1 cellular context compared by ENCODE assay signal in the genomic region with DNA sequence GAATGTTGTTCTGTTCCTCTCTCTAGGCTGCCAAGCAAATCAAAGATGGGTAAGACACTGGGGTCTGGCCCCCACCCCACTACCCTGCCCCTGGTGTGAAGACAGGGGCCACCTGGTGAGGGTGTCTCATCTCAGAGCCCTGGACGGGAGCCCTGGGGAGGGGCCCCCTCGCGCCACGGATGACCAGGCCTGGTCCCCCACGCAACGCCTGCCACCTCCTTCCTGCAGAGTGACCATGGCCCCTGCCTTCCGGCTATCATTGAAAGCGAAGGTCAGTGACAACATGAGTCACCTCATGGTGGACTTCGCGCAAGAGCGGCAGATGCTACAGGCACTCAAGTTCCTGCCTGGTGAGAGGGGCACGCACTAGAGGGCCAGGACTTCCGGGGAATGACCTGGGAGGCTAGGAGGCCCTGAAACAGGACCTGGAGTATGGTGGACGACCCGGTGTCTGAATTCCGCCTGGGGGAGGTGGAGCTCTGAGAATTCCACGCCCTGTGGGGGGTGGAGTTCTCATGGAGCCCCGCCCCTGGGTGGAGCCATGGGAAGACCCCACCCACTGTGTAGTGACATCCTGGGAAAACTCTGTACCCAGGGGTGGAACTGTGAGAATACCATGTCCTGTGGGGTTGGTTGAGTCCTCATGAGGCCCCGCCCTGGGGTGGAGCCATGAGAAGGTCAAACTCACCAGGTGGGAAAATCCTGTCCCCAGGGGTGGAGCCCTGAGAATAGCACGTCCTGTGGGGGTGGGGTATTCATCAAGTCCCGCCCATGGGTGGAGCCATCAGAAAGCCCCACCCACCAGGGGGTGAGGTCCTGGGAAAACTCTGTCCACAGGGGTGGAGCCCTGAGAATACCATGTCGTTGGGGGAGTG.
TF ChIP-seq lines count a peak whose summit lies in the region.

No MANE protein-coding gene starts in this region.

TF ChIP-seq in K562, 482 proteins besides CTCF, POLR2A, EP300 and RAD21 (continued from another document and continues in another):
- TF ChIP-seq, protein P1, sequence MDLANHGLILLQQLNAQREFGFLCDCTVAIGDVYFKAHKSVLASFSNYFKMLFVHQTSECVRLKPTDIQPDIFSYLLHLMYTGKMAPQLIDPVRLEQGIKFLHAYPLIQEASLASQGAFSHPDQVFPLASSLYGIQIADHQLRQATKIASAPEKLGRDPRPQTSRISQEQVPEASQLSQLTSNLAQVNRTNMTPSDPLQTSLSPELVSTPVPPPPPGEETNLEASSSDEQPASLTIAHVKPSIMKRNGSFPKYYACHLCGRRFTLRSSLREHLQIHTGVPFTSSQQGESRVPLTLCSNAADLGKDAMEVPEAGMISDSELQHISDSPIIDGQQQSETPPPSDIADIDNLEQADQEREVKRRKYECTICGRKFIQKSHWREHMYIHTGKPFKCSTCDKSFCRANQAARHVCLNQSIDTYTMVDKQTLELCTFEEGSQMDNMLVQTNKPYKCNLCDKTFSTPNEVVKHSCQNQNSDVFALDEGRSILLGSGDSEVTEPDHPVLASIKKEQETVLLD (IDR thresholded peaks at IDR 0.05), result 0 out of 2 replicates have a peak, but pooled peaks have one; percentile 31
- TF ChIP-seq CHD1 (IDR thresholded peaks at IDR 0.05; ENCODE audit: low read length) (no peak), NFIC (IDR thresholded peaks at IDR 0.05) (0 out of 2 replicates have a peak, but pooled peaks have one; percentile 11), PHTF2 (CRISPR knock-in tag; IDR thresholded peaks at IDR 0.05) (no peak), TEAD2 (tag; IDR thresholded peaks at IDR 0.05) (no peak), GABPB1 (CRISPR knock-in tag; IDR thresholded peaks at IDR 0.05) (peak; percentile 26; the same call in 1 of the 2 replicates), ZBTB7A (IDR thresholded peaks at IDR 0.05; ENCODE audit: borderline replicate concordance, control insufficient read depth, low read depth, low read length) (peak; percentile 51; the same call in 1 of the 2 replicates), DPF2 (IDR thresholded peaks at IDR 0.05) (peak; percentile 75), POLR2AphosphoS5 (IDR thresholded peaks at IDR 0.05; ENCODE audit: control insufficient read depth, insufficient read depth, low read depth, low read length) (0 out of 2 replicates have a peak, but pooled peaks have one; percentile 42), POLR2AphosphoS2 (IDR thresholded peaks at IDR 0.05; ENCODE audit: low read length) (no peak), SOX6 (IDR thresholded peaks at IDR 0.05) (no peak), ZNF282 (CRISPR knock-in tag; IDR thresholded peaks at IDR 0.05) (no peak), CREM (IDR thresholded peaks at IDR 0.05; ENCODE audit: low read depth) (peak; percentile 49), PRMT5 (CRISPR knock-in tag; IDR thresholded peaks at IDR 0.05) (no peak), GABPA (tag; conservative IDR thresholded peaks at IDR 0.05; ENCODE audit: low read depth) (peak; percentile 65), ZBTB17 (CRISPR knock-in tag; IDR thresholded peaks at IDR 0.05) (no peak), LCOR (CRISPR knock-in tag; IDR thresholded peaks at IDR 0.05) (peak; percentile 71), SLC30A9 (CRISPR knock-in tag; IDR thresholded peaks at IDR 0.05) (no peak), SRSF3 (IDR thresholded peaks at IDR 0.05; ENCODE audit: insufficient read depth, low read length) (no peak), ARHGAP35 (IDR thresholded peaks at IDR 0.05; ENCODE audit: partially characterized antibody) (no peak), POLR3A (IDR thresholded peaks at IDR 0.05; ENCODE audit: borderline replicate concordance, extremely low read depth, insufficient read depth, insufficient read length) (no peak), BRD4 (IDR thresholded peaks at IDR 0.05) (no peak), CBX8 (IDR thresholded peaks at IDR 0.05; ENCODE audit: borderline replicate concordance, extremely low read depth, low read depth, low read length, poor library complexity, severe bottlenecking) (no peak), NFYB (IDR thresholded peaks at IDR 0.05; ENCODE audit: extremely low read depth, insufficient read length) (no peak), SRSF1 (IDR thresholded peaks at IDR 0.05; ENCODE audit: low read depth, low read length) (no peak), RFX7 (CRISPR knock-in tag; IDR thresholded peaks at IDR 0.05) (no peak), NFE2L1 (tag; IDR thresholded peaks at IDR 0.05; ENCODE audit: borderline replicate concordance, low read depth) (no peak), HDAC3 (IDR thresholded peaks at IDR 0.05; ENCODE audit: borderline replicate concordance, partially characterized antibody) (no peak), PML (IDR thresholded peaks at IDR 0.05; ENCODE audit: low read length) (peak; percentile 62; the same call in 1 of the 2 replicates), RBM15 (IDR thresholded peaks at IDR 0.05; ENCODE audit: insufficient read depth, low read length) (no peak), MYC (IDR thresholded peaks at IDR 0.05; ENCODE audit: low read depth, low read length) (peak; percentile 56; the same call in 1 of the 2 replicates), MYC (CRISPR knock-in tag; IDR thresholded peaks at IDR 0.05; ENCODE audit: borderline replicate concordance, low read depth) (no peak), NCOA6 (IDR thresholded peaks at IDR 0.05) (no peak), KDM5B (IDR thresholded peaks at IDR 0.05; ENCODE audit: insufficient replicate concordance, low read depth, low read length) (peak; percentile 82), PHF21A (IDR thresholded peaks at IDR 0.05; ENCODE audit: borderline replicate concordance, low read depth) (no peak), COPS2 (conservative IDR thresholded peaks at IDR 0.05) (no peak), SMAD2 (IDR thresholded peaks at IDR 0.05; ENCODE audit: low read depth, low read length) (no peak), ZSCAN29 (IDR thresholded peaks at IDR 0.05) (no peak), GTF2E2 (tag; IDR thresholded peaks at IDR 0.05) (no peak), HLTF (IDR thresholded peaks at IDR 0.05) (no peak), NR2C2 (CRISPR knock-in tag; IDR thresholded peaks at IDR 0.05) (0 out of 2 replicates have a peak, but pooled peaks have one; percentile 66), NR2C2 (tag; IDR thresholded peaks at IDR 0.05) (peak; percentile 72), SMARCA4 (IDR thresholded peaks at IDR 0.05) (0 out of 2 replicates have a peak, but pooled peaks have one; percentile 30)
- TF ChIP-seq, protein P2, sequence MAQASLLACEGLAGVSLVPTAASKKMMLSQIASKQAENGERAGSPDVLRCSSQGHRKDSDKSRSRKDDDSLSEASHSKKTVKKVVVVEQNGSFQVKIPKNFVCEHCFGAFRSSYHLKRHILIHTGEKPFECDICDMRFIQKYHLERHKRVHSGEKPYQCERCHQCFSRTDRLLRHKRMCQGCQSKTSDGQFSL (CRISPR knock-in tag; IDR thresholded peaks at IDR 0.05), result no peak
- TF ChIP-seq, protein P2 (tag; IDR thresholded peaks at IDR 0.05), result no peak
- TF ChIP-seq, protein P3, sequence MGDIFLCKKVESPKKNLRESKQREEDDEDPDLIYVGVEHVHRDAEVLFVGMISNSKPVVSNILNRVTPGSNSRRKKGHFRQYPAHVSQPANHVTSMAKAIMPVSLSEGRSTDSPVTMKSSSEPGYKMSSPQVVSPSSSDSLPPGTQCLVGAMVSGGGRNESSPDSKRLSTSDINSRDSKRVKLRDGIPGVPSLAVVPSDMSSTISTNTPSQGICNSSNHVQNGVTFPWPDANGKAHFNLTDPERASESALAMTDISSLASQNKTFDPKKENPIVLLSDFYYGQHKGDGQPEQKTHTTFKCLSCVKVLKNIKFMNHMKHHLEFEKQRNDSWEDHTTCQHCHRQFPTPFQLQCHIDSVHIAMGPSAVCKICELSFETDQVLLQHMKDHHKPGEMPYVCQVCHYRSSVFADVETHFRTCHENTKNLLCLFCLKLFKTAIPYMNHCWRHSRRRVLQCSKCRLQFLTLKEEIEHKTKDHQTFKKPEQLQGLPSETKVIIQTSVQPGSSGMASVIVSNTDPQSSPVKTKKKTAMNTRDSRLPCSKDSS (IDR thresholded peaks at IDR 0.05; ENCODE audit: low read depth, partially characterized antibody), result no peak
- TF ChIP-seq, protein P4, sequence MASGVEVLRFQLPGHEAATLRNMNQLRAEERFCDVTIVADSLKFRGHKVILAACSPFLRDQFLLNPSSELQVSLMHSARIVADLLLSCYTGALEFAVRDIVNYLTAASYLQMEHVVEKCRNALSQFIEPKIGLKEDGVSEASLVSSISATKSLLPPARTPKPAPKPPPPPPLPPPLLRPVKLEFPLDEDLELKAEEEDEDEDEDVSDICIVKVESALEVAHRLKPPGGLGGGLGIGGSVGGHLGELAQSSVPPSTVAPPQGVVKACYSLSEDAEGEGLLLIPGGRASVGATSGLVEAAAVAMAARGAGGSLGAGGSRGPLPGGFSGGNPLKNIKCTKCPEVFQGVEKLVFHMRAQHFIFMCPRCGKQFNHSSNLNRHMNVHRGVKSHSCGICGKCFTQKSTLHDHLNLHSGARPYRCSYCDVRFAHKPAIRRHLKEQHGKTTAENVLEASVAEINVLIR (CRISPR knock-in tag; IDR thresholded peaks at IDR 0.05), result no peak
- TF ChIP-seq, protein P5, sequence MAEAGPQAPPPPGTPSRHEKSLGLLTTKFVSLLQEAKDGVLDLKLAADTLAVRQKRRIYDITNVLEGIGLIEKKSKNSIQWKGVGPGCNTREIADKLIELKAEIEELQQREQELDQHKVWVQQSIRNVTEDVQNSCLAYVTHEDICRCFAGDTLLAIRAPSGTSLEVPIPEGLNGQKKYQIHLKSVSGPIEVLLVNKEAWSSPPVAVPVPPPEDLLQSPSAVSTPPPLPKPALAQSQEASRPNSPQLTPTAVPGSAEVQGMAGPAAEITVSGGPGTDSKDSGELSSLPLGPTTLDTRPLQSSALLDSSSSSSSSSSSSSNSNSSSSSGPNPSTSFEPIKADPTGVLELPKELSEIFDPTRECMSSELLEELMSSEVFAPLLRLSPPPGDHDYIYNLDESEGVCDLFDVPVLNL (CRISPR knock-in tag; IDR thresholded peaks at IDR 0.05; ENCODE audit: low read depth), result no peak
- TF ChIP-seq, protein P6, sequence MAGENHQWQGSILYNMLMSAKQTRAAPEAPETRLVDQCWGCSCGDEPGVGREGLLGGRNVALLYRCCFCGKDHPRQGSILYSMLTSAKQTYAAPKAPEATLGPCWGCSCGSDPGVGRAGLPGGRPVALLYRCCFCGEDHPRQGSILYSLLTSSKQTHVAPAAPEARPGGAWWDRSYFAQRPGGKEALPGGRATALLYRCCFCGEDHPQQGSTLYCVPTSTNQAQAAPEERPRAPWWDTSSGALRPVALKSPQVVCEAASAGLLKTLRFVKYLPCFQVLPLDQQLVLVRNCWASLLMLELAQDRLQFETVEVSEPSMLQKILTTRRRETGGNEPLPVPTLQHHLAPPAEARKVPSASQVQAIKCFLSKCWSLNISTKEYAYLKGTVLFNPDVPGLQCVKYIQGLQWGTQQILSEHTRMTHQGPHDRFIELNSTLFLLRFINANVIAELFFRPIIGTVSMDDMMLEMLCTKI (IDR thresholded peaks at IDR 0.05; ENCODE audit: partially characterized antibody), result no peak
- TF ChIP-seq, protein P7, sequence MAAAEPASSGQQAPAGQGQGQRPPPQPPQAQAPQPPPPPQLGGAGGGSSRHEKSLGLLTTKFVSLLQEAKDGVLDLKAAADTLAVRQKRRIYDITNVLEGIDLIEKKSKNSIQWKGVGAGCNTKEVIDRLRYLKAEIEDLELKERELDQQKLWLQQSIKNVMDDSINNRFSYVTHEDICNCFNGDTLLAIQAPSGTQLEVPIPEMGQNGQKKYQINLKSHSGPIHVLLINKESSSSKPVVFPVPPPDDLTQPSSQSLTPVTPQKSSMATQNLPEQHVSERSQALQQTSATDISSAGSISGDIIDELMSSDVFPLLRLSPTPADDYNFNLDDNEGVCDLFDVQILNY (CRISPR knock-in tag; IDR thresholded peaks at IDR 0.05), result no peak
- TF ChIP-seq, protein P8, sequence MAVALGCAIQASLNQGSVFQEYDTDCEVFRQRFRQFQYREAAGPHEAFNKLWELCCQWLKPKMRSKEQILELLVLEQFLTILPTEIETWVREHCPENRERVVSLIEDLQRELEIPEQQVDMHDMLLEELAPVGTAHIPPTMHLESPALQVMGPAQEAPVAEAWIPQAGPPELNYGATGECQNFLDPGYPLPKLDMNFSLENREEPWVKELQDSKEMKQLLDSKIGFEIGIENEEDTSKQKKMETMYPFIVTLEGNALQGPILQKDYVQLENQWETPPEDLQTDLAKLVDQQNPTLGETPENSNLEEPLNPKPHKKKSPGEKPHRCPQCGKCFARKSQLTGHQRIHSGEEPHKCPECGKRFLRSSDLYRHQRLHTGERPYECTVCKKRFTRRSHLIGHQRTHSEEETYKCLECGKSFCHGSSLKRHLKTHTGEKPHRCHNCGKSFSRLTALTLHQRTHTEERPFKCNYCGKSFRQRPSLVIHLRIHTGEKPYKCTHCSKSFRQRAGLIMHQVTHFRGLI (CRISPR knock-in tag; IDR thresholded peaks at IDR 0.05), result no peak
- TF ChIP-seq, protein P9, sequence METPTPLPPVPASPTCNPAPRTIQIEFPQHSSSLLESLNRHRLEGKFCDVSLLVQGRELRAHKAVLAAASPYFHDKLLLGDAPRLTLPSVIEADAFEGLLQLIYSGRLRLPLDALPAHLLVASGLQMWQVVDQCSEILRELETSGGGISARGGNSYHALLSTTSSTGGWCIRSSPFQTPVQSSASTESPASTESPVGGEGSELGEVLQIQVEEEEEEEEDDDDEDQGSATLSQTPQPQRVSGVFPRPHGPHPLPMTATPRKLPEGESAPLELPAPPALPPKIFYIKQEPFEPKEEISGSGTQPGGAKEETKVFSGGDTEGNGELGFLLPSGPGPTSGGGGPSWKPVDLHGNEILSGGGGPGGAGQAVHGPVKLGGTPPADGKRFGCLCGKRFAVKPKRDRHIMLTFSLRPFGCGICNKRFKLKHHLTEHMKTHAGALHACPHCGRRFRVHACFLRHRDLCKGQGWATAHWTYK (CRISPR knock-in tag; IDR thresholded peaks at IDR 0.05), result no peak
- TF ChIP-seq, protein P10, sequence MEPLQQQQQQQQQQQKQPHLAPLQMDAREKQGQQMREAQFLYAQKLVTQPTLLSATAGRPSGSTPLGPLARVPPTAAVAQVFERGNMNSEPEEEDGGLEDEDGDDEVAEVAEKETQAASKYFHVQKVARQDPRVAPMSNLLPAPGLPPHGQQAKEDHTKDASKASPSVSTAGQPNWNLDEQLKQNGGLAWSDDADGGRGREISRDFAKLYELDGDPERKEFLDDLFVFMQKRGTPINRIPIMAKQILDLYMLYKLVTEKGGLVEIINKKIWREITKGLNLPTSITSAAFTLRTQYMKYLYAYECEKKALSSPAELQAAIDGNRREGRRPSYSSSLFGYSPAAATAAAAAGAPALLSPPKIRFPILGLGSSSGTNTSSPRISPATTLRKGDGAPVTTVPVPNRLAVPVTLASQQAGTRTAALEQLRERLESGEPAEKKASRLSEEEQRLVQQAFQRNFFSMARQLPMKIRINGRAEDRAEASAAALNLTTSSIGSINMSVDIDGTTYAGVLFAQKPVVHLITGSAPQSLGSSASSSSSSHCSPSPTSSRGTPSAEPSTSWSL (CRISPR knock-in tag; IDR thresholded peaks at IDR 0.05; ENCODE audit: borderline replicate concordance), result no peak
- TF ChIP-seq, protein P11, sequence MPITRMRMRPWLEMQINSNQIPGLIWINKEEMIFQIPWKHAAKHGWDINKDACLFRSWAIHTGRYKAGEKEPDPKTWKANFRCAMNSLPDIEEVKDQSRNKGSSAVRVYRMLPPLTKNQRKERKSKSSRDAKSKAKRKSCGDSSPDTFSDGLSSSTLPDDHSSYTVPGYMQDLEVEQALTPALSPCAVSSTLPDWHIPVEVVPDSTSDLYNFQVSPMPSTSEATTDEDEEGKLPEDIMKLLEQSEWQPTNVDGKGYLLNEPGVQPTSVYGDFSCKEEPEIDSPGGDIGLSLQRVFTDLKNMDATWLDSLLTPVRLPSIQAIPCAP (CRISPR knock-in tag; IDR thresholded peaks at IDR 0.05; ENCODE audit: borderline replicate concordance), result no peak
